Comparison of ENCODE assay signal across 2 cellular contexts in genomic region chr6:110971458-110971857, GRCh38.
A peak's percentile ranks its signal among the peaks of the same experiment; 100 is the strongest.
TF ChIP-seq lines count a peak whose summit lies in the region.

No MANE protein-coding gene starts in this region.

TF ChIP-seq in HepG2, 621 proteins besides CTCF, POLR2A, EP300 and RAD21:
- TF ChIP-seq ATF7-NPFF (CRISPR knock-in tag; IDR thresholded peaks at IDR 0.05; ENCODE audit: low read depth) = no peak
- TF ChIP-seq CBX5 (CRISPR knock-in tag; IDR thresholded peaks at IDR 0.05; ENCODE audit: borderline replicate concordance) = no peak
- TF ChIP-seq ZNF460 (CRISPR knock-in tag; IDR thresholded peaks at IDR 0.05; ENCODE audit: borderline replicate concordance) = no peak
- TF ChIP-seq MAFF (IDR thresholded peaks at IDR 0.05; ENCODE audit: low read depth, low read length) = peak; percentile 51; the same call in 1 of the 2 replicates
- TF ChIP-seq MAFK (conservative IDR thresholded peaks at IDR 0.05 in 1 of 2, IDR thresholded peaks at IDR 0.05 in 1 of 2; ENCODE audit: low read length in 2 of 2) = peak; percentile 38 to 71; a peak in 3 of 4 replicates

TF ChIP-seq in SK-N-SH treated with all-trans-retinoic acid at 6 μM for 48 hours, 23 proteins besides CTCF, POLR2A, EP300 and RAD21:
- TF ChIP-seq PPARA (CRISPR knock-in tag; IDR thresholded peaks at IDR 0.05; ENCODE audit: borderline replicate concordance) (no peak), ZFP3 (CRISPR knock-in tag; IDR thresholded peaks at IDR 0.05) (no peak), TOX (CRISPR knock-in tag; IDR thresholded peaks at IDR 0.05; ENCODE audit: borderline replicate concordance) (no peak), CSDC2 (CRISPR knock-in tag; IDR thresholded peaks at IDR 0.05) (no peak), ZC3H10 (CRISPR knock-in tag; IDR thresholded peaks at IDR 0.05) (no peak), TSHZ2 (CRISPR knock-in tag; IDR thresholded peaks at IDR 0.05) (no peak), CREB5 (CRISPR knock-in tag; IDR thresholded peaks at IDR 0.05; ENCODE audit: low read depth) (no peak), OSR1 (CRISPR knock-in tag; IDR thresholded peaks at IDR 0.05) (no peak), ISL1 (CRISPR knock-in tag; IDR thresholded peaks at IDR 0.05) (no peak), POU6F1 (CRISPR knock-in tag; IDR thresholded peaks at IDR 0.05; ENCODE audit: borderline replicate concordance, low read depth) (no peak), ZNF70 (CRISPR knock-in tag; IDR thresholded peaks at IDR 0.05) (no peak), RARB (CRISPR knock-in tag; IDR thresholded peaks at IDR 0.05) (no peak)
TF ChIP-seq in SK-N-SH treated with all-trans-retinoic acid at 6 μM for 48 hours: peak in this region for 0.
